In the genomic region with DNA sequence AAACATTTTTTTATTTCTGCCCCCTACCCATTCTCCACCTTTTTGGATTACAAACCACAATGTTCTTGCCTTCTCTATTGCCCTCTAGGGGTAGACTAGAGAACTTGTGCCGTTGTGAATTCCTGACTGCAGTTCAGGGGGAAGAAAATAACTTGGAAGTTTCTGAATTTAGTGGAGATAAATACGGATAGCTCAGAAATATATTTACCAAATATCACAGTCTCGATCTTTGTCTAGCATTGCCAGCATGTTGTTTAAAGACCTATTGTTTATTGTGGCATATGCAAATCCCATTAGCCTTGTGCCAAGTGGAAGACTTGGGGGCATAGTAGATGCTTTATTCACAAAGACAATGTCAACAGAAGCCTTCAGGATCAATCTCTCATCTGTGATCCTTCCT, we compare ENCODE assay signal across 8 cellular contexts.
A peak's percentile ranks its signal among the peaks of the same experiment; 100 is the strongest.
DNase-seq lines count a peak whose midpoint lies in the region; ATAC-seq and TF ChIP-seq lines count a peak whose summit lies in the region.

No MANE protein-coding gene starts in this region.

- intact Hi-C loops in OCI-LY7 (cut with micrococcal nuclease; ENCODE audit: unreplicated experiment), result no loop called here

- H3K9me2 ChIP-seq in OCI-LY7 (ENCODE audit: insufficient read depth, low read length), result no peaks in the 10 kb centered on the region

- H3K4me1 ChIP-seq in H9 (ENCODE audit: insufficient read depth, low read length) (peaks cover 2% of the 10 kb centered on the region), OCI-LY7 (ENCODE audit: insufficient read depth, low read length, poor library complexity, severe bottlenecking) (no peaks in the 10 kb centered on the region)

- H3K36me3 Mint-ChIP-seq in H9 (ENCODE audit: insufficient read depth in 1 of 3, low read depth in 3 of 3), result no peaks in the 10 kb centered on the region
- H3K36me3 Mint-ChIP-seq in T-helper 2 cell treated with Interferon-gamma antibody and Interleukin-4, amounts not matched to agents 5 μg/mL and 100 μg/mL, for 36 hours (ENCODE audit: low read depth), result no peaks in the 10 kb centered on the region

- no peak overlapping the region for H2AK5ac ChIP-seq in H9 (ENCODE audit: insufficient read length, low read length)

- H2BK20ac ChIP-seq in H9 (ENCODE audit: low read depth, low read length, poor library complexity, severe bottlenecking), result no peak overlapping the region

- H3K9ac ChIP-seq in H9 (ENCODE audit: extremely low read depth, insufficient read length, low read length), result no peak overlapping the region

- peak; percentile 25 for TF ChIP-seq CTCF in GM10266 (IDR thresholded peaks at IDR 0.05; ENCODE audit: control insufficient read depth, insufficient read depth, low read depth, missing control alignments)
- TF ChIP-seq CTCF in H9 (conservative IDR thresholded peaks at IDR 0.05), result peak; percentile 86
- TF ChIP-seq CTCF in OCI-LY7 (conservative IDR thresholded peaks at IDR 0.05; ENCODE audit: low read length), result peak; percentile 90
- peak; percentile 87 for TF ChIP-seq CTCF in fibroblast of mammary gland (conservative IDR thresholded peaks at IDR 0.05; ENCODE audit: control insufficient read depth, insufficient read depth, low read depth, low read length)

- no TSS peak for BruUV-seq in OCI-LY7 (replicated peaks; lab: Mats Ljungman, UMichigan)

- H4K91ac ChIP-seq in H9 (ENCODE audit: insufficient read length, low read depth, low read length), result no peak overlapping the region

- H3K4me3 Mint-ChIP-seq in H9, result no peak overlapping the region
- no peak overlapping the region for H3K4me3 Mint-ChIP-seq in T-helper 2 cell treated with Interferon-gamma antibody and Interleukin-4, amounts not matched to agents 5 μg/mL and 100 μg/mL, for 36 hours

- H3K79me2 ChIP-seq in H9 (ENCODE audit: insufficient read depth, low read length) (no peaks in the 10 kb centered on the region), OCI-LY7 (ENCODE audit: insufficient read depth, low read depth, low read length) (no peaks in the 10 kb centered on the region)

- WGBS in H9 (ENCODE audit: extremely low coverage, insufficient read length, low lambda C conversion rate), result no CpG with 5 or more reads among the region's 3 CpGs

- H3K23ac ChIP-seq in H9 (ENCODE audit: insufficient read length, low read depth, low read length), result no peak overlapping the region

- H3K4me3 ChIP-seq in OCI-LY7 (ENCODE audit: low read depth, low read length, poor library complexity, severe bottlenecking), result no peak overlapping the region
- H3K4me3 ChIP-seq in fibroblast of mammary gland (ENCODE audit: control insufficient read depth, low read depth, low read length), result no peak overlapping the region

- H2AFZ ChIP-seq in H9 (ENCODE audit: low read length) (no peak overlapping the region), OCI-LY7 (ENCODE audit: low read length) (no peak overlapping the region)

- CTCF ChIA-PET in OCI-LY7 (lab: Charles Lee; ENCODE audit: unreplicated experiment), result no interaction called here

- no peaks in the 10 kb centered on the region for H3K9me3 ChIP-seq in H9 (ENCODE audit: control insufficient read depth, low read depth, low read length)
- H3K9me3 ChIP-seq in OCI-LY7 (ENCODE audit: low read length), result no peaks in the 10 kb centered on the region

- no peak overlapping the region for H3K27ac ChIP-seq in H9 (ENCODE audit: insufficient read length, low read depth, low read length)
- no peak overlapping the region for H3K27ac ChIP-seq in OCI-LY7 (ENCODE audit: low read depth, low read length, poor library complexity, severe bottlenecking)

- H4K5ac ChIP-seq in H9 (ENCODE audit: insufficient read length, low read depth, low read length), result no peak overlapping the region

- H3K27me3 ChIP-seq in H9 (ENCODE audit: insufficient read depth, low read length), result no peaks in the 10 kb centered on the region

- H3K23me2 ChIP-seq in H9 (ENCODE audit: insufficient read length, low read depth, low read length, poor library complexity, severe bottlenecking), result no peaks in the 10 kb centered on the region

- no peak overlapping the region for H2BK12ac ChIP-seq in H9 (ENCODE audit: insufficient read length, low read depth, low read length)

- no peak overlapping the region for H3K56ac ChIP-seq in H9 (ENCODE audit: insufficient read length, low read depth, low read length)

- H2BK5ac ChIP-seq in H9 (ENCODE audit: insufficient read length, low read length), result no peak overlapping the region

- H2BK15ac ChIP-seq in H9 (ENCODE audit: low read depth, low read length), result no peak overlapping the region

- H4K8ac ChIP-seq in H9 (replicated peaks; ENCODE audit: insufficient read length, low read depth, low read length), result no peak overlapping the region

- H3T11ph ChIP-seq in H9 (ENCODE audit: low read length), result no peak overlapping the region

- H3K4ac ChIP-seq in H9 (ENCODE audit: low read depth, low read length), result no peak overlapping the region

- POLR2A ChIA-PET in OCI-LY7 (lab: Charles Lee), result interaction anchor here (0.6 kb wide), 1 partner anchor 849 kb away, joined by 7 read pairs; no protein-coding TSS in a partner anchor

- H2BK120ac ChIP-seq in H9 (ENCODE audit: low read depth, low read length, poor library complexity, severe bottlenecking), result no peak overlapping the region

- H3K14ac ChIP-seq in H9 (ENCODE audit: insufficient read depth, low read length), result no peak overlapping the region

- no peaks in the 10 kb centered on the region for H3K36me3 ChIP-seq in OCI-LY7 (ENCODE audit: insufficient read depth, low read length)

- H3K9me3 Mint-ChIP-seq in H9, result no peaks in the 10 kb centered on the region
- H3K9me3 Mint-ChIP-seq in T-helper 2 cell treated with Interferon-gamma antibody and Interleukin-4, amounts not matched to agents 5 μg/mL and 100 μg/mL, for 36 hours, result no peaks in the 10 kb centered on the region

- peaks cover 6% of the 10 kb centered on the region; the same call in 1 of the 2 replicates for H3K27me3 Mint-ChIP-seq in H9 (ENCODE audit: low read depth)
- no peaks in the 10 kb centered on the region for H3K27me3 Mint-ChIP-seq in T-helper 2 cell treated with Interferon-gamma antibody and Interleukin-4, amounts not matched to agents 5 μg/mL and 100 μg/mL, for 36 hours (ENCODE audit: low read depth)

- H3K79me1 ChIP-seq in H9 (ENCODE audit: insufficient read depth, low read depth, low read length, poor library complexity, severe bottlenecking), result no peaks in the 10 kb centered on the region

- H3K18ac ChIP-seq in H9 (ENCODE audit: insufficient read length, low read depth, low read length), result no peak overlapping the region

- no peak overlapping the region for H3K27ac Mint-ChIP-seq in H9
- no peak overlapping the region for H3K27ac Mint-ChIP-seq in T-helper 2 cell treated with Interferon-gamma antibody and Interleukin-4, amounts not matched to agents 5 μg/mL and 100 μg/mL, for 36 hours

- peak; percentile 4 for DNase-seq in GM10266 (ENCODE audit: extremely low spot score)
- no peak for DNase-seq in H9
- peak; percentile 27 for DNase-seq in OCI-LY7 (ENCODE audit: low spot score)
- peak; percentile 26 for DNase-seq in fibroblast of mammary gland (ENCODE audit: low read depth)
- DNase-seq in stromal cell of bone marrow (ENCODE audit: low read depth), result peak; percentile 7
- DNase-seq in T-helper 2 cell treated with Interferon-gamma antibody and Interleukin-4, amounts not matched to agents 5 μg/mL and 100 μg/mL, for 36 hours (ENCODE audit: low spot score), result no peak
- DNase-seq in middle frontal gyrus (ENCODE audit: extremely low spot score, low spot score), result no peak

- no peak overlapping the region for H3K4me2 ChIP-seq in H9 (ENCODE audit: insufficient read depth, insufficient read length, low read length)
- H3K4me2 ChIP-seq in OCI-LY7 (ENCODE audit: low read length), result no peak overlapping the region

- peaks cover 5% of the 10 kb centered on the region in 2 experiments for H3K4me1 Mint-ChIP-seq in H9
- no peaks in the 10 kb centered on the region for H3K4me1 Mint-ChIP-seq in T-helper 2 cell treated with Interferon-gamma antibody and Interleukin-4, amounts not matched to agents 5 μg/mL and 100 μg/mL, for 36 hours (ENCODE audit: low read depth)

- H4K20me1 ChIP-seq in H9 (ENCODE audit: control insufficient read depth, insufficient read depth, insufficient read length) (no peaks in the 10 kb centered on the region), OCI-LY7 (ENCODE audit: insufficient read depth, low read length) (no peaks in the 10 kb centered on the region)

- ATAC-seq in HG02852 (IDR thresholded peaks at IDR 0.05; ENCODE audit: unreplicated experiment), result no peak

Comparison
In these comparisons a context has a peak if more than half of its experiments do, and no peak if none do; other contexts are left out.
1. DNase-seq: peak in GM10266 (single experiment), OCI-LY7 (single experiment), fibroblast of mammary gland (single experiment) and stromal cell of bone marrow (single experiment); none in H9 (single experiment), T-helper 2 cell treated with Interferon-gamma antibody and Interleukin-4, amounts not matched to agents 5 μg/mL and 100 μg/mL, for 36 hours (single experiment) and middle frontal gyrus (single experiment).
2. CTCF ChIP-seq: peak in every context shown above with its lines; median percentile 90 in OCI-LY7; 87 in fibroblast of mammary gland; 86 in H9; 25 in GM10266.